Comparison of ENCODE assay signal across 8 cellular contexts in the genomic region with DNA sequence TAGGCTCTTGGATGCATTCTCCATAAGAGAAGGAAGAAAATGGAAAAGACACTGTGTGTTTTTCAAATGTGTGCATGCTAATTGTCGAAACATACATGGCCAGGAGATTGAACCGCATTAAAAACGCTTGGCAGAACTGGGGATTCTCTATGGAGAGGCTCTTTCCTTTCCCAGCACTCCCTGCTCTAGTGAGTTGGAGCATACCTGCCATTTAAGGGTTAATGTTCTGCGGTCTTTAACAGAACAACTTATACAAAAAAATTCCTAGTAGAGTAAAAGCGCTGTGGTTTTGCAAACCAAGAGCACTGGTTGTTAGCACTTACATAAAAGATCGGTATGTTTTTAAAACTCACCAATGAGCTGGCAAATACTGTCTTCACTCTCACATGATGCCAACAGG. TPM values are rescaled to one million over a fixed set of nuclear protein-coding genes. Genes with fewer than 3 reads are reported as not detected.
DNase-seq lines count a peak whose midpoint lies in the region; ATAC-seq and TF ChIP-seq lines count a peak whose summit lies in the region.

No MANE protein-coding gene starts in this region.

- no peaks in the 10 kb centered on the region for H3K9me2 ChIP-seq in DOHH2 (replicated peaks; ENCODE audit: control insufficient read depth, low read length)

- no peaks in the 10 kb centered on the region for H3K9me3 ChIP-seq in DOHH2 (ENCODE audit: control insufficient read depth, insufficient read depth, low read length)

- peak overlapping the region; percentile 96 for H3K4me3 Mint-ChIP-seq in activated T-helper 2 cell treated with anti-CD3 and anti-CD28 coated beads, Interferon-gamma antibody, Interleukin-2, Interleukin-4, amounts not matched to agents 10 μg/mL and 5 μg/mL and 100 μg/mL, durations not matched to agents 14 hours and 24 hours and 36 hours (ENCODE audit: low read depth)
- peak overlapping the region; percentile 92 to 100 (median 100) for H3K4me3 Mint-ChIP-seq in naive B cell

- peak overlapping the region; percentile 73 for H3K4me2 ChIP-seq in DOHH2 (ENCODE audit: low read length)

- peak overlapping the region; percentile 93 for H3K4me3 ChIP-seq in DOHH2 (ENCODE audit: low read length)

- peak overlapping the region; percentile 89 for H3K27ac ChIP-seq in DOHH2 (ENCODE audit: low read depth, low read length)

- no peak for ATAC-seq in naive B cell (ENCODE audit: low read depth in 2 of 2)
- no peak for ATAC-seq in GM18517 (IDR thresholded peaks at IDR 0.05; ENCODE audit: unreplicated experiment)

- H3K27ac Mint-ChIP-seq in activated T-helper 2 cell treated with anti-CD3 and anti-CD28 coated beads, Interferon-gamma antibody, Interleukin-2, Interleukin-4, amounts not matched to agents 10 μg/mL and 5 μg/mL and 100 μg/mL, durations not matched to agents 14 hours and 24 hours and 36 hours = peak overlapping the region; percentile 98
- peak overlapping the region; percentile 99 to 100 (median 100) for H3K27ac Mint-ChIP-seq in naive B cell

- H3F3A ChIP-seq in DOHH2 (ENCODE audit: control insufficient read depth, insufficient read depth) = peaks cover 58% of the 10 kb centered on the region

- no peak for TF ChIP-seq CTCF in DOHH2 (IDR thresholded peaks at IDR 0.05; ENCODE audit: low read depth, low read length, poor library complexity, severe bottlenecking)

- peaks cover 22% of the 10 kb centered on the region for H4K20me1 ChIP-seq in DOHH2 (ENCODE audit: control insufficient read depth, insufficient read depth, low read depth, low read length)

- H3K27me3 ChIP-seq in DOHH2 (ENCODE audit: control insufficient read depth, low read length) = no peaks in the 10 kb centered on the region

- intact Hi-C loops in activated T-helper 2 cell treated with anti-CD3 and anti-CD28 coated beads, Interferon-gamma antibody, Interleukin-2, Interleukin-4, amounts not matched to agents 10 μg/mL and 5 μg/mL and 100 μg/mL, durations not matched to agents 14 hours and 24 hours and 36 hours (cut with micrococcal nuclease) = loop anchor here (5.0 to 10.0 kb wide), 3 partner anchors 191 to 398 kb away; partner anchors contain the start of genes DYNLT1 and EZR

- no peaks in the 10 kb centered on the region for H3K9me3 Mint-ChIP-seq in activated T-helper 2 cell treated with anti-CD3 and anti-CD28 coated beads, Interferon-gamma antibody, Interleukin-2, Interleukin-4, amounts not matched to agents 10 μg/mL and 5 μg/mL and 100 μg/mL, durations not matched to agents 14 hours and 24 hours and 36 hours
- H3K9me3 Mint-ChIP-seq in naive B cell = no peaks in the 10 kb centered on the region

- H3K36me3 ChIP-seq in DOHH2 (ENCODE audit: control insufficient read depth, low read length) = peaks cover 65% of the 10 kb centered on the region

- peaks cover 58% of the 10 kb centered on the region for H3K4me1 Mint-ChIP-seq in activated T-helper 2 cell treated with anti-CD3 and anti-CD28 coated beads, Interferon-gamma antibody, Interleukin-2, Interleukin-4, amounts not matched to agents 10 μg/mL and 5 μg/mL and 100 μg/mL, durations not matched to agents 14 hours and 24 hours and 36 hours (ENCODE audit: low read depth)
- H3K4me1 Mint-ChIP-seq in naive B cell = peaks cover 48 to 70% (median 67%) of the 10 kb centered on the region in 3 donors

- DNase-seq in KG1 (lab: John Stamatoyannopoulos, UW) (peak; percentile 26), naive B cell (no peak), putamen (ENCODE audit: low spot score) (no peak), DMS153 (lab: John Stamatoyannopoulos, UW) (no peak), NCI-H2227 (lab: John Stamatoyannopoulos, UW; ENCODE audit: unreplicated experiment) (no peak)
- DNase-seq in activated T-helper 2 cell treated with anti-CD3 and anti-CD28 coated beads, Interferon-gamma antibody, Interleukin-2, Interleukin-4, amounts not matched to agents 10 μg/mL and 5 μg/mL and 100 μg/mL, durations not matched to agents 14 hours and 24 hours and 36 hours (ENCODE audit: low spot score) = peak; percentile 21

- H3K79me2 ChIP-seq in DOHH2 (ENCODE audit: control insufficient read depth, low read length) = peaks cover 66% of the 10 kb centered on the region

- no peaks in the 10 kb centered on the region for H3K27me3 Mint-ChIP-seq in activated T-helper 2 cell treated with anti-CD3 and anti-CD28 coated beads, Interferon-gamma antibody, Interleukin-2, Interleukin-4, amounts not matched to agents 10 μg/mL and 5 μg/mL and 100 μg/mL, durations not matched to agents 14 hours and 24 hours and 36 hours (ENCODE audit: low read depth)
- H3K27me3 Mint-ChIP-seq in naive B cell = no peaks in the 10 kb centered on the region

- peaks cover 65% of the 10 kb centered on the region for H3K36me3 Mint-ChIP-seq in activated T-helper 2 cell treated with anti-CD3 and anti-CD28 coated beads, Interferon-gamma antibody, Interleukin-2, Interleukin-4, amounts not matched to agents 10 μg/mL and 5 μg/mL and 100 μg/mL, durations not matched to agents 14 hours and 24 hours and 36 hours (ENCODE audit: low read depth)
- H3K36me3 Mint-ChIP-seq in naive B cell = peaks cover 31 to 46% of the 10 kb centered on the region in 2 donors

- peaks cover 67% of the 10 kb centered on the region for H3K4me1 ChIP-seq in DOHH2 (ENCODE audit: control insufficient read depth, low read length)

RNA-seq across cellular contexts. Expression of gene TAGAP, which starts 1.6 kb away (rescaled TPM):
- total RNA-seq in activated T-helper 2 cell treated with anti-CD3 and anti-CD28 coated beads, Interferon-gamma antibody, Interleukin-2, Interleukin-4, amounts not matched to agents 10 μg/mL and 5 μg/mL and 100 μg/mL, durations not matched to agents 14 hours and 24 hours and 36 hours = 34.3 and 38.1 TPM in 2 replicates
- polyA plus RNA-seq in naive B cell (ENCODE audit: low read depth in 6 of 6) = 100 to 1,000 TPM; 259 to 433 (median 379) TPM

RNA-seq across cellular contexts. Expression of gene RSPH3, which starts 43.2 kb away (rescaled TPM):
- total RNA-seq in activated T-helper 2 cell treated with anti-CD3 and anti-CD28 coated beads, Interferon-gamma antibody, Interleukin-2, Interleukin-4, amounts not matched to agents 10 μg/mL and 5 μg/mL and 100 μg/mL, durations not matched to agents 14 hours and 24 hours and 36 hours = 4.9 and 5.1 TPM in 2 replicates
- 1 to 10 TPM in 5 of 6 donors, under 1 TPM in 1; 0.14 to 3.4 (median 2.4) TPM for polyA plus RNA-seq in naive B cell (ENCODE audit: low read depth in 6 of 6)

Comparison
In these comparisons a context has a peak if more than half of its experiments do, and no peak if none do; other contexts are left out.
1. DNase-seq: peak in KG1 (single experiment) and activated T-helper 2 cell treated with anti-CD3 and anti-CD28 coated beads, Interferon-gamma antibody, Interleukin-2, Interleukin-4, amounts not matched to agents 10 μg/mL and 5 μg/mL and 100 μg/mL, durations not matched to agents 14 hours and 24 hours and 36 hours (single experiment); none in naive B cell (single experiment), putamen (single experiment), DMS153 (single experiment) and NCI-H2227 (single experiment).